Comparison of ENCODE assay signal across 1 cellular context in the genomic region with DNA sequence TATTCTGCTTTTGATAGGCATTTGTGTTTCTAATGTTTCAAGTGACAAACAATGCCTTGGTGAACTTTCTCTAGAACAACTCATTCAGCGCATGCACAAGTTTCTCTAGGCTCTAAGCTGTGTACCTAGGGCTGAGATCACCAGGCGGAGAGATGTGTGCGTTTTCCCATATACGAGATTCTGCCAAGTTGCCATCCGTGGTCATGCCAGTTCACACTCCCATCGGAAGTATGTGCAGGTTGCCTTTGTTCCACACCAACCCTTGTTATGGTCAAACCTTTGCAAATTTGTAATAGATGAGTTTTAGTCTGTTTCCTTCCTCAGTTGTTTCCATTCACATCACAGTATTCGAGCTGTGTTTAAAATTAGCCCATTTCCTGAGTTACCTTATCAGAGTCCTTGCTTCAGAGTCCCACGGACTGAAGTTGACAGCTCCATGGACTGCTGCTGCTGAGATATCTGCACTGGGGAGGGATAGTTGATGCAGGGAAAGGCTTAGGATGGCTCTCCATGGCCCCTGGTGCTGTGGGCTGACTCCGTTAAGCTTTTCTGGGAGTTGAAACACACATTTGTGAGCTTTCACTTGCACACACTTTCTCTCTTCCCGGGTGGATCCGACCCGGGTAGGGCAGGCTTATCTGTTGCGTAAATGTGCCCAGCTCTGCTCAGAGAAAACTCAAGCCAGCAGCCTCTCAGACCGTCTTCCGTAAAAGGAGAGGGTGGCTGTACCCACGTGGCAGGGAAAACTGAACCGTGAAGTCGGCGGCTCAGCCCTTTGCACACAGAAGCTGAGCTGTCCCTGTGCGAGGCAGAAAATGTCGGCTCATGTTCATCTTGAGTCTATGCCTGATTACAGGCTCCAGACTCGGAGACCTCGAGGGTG.
TF ChIP-seq lines count a peak whose summit lies in the region.

No MANE protein-coding gene starts in this region.

TF ChIP-seq in WTC11, 78 proteins besides CTCF, POLR2A, EP300 and RAD21 (continued from another document):
- 0 out of 2 replicates have a peak, but pooled peaks have one; percentile 14 for TF ChIP-seq JUN (CRISPR knock-in tag; IDR thresholded peaks at IDR 0.05)
